ENCODE assay signal across 15 cellular contexts in genomic region chr12:104493504-104493903, GRCh38. TPM values are rescaled to one million over a fixed set of nuclear protein-coding genes. Genes with fewer than 3 reads are reported as not detected.
DNase-seq lines count a peak whose midpoint lies in the region; TF ChIP-seq lines count a peak whose summit lies in the region.
"Had no signal": no experiment of that assay in that cellular context is flagged by ENCODE, and none has a peak within 500 bp of the region (broad histone marks: within the 10 kb centered on the region; RNA-seq: fewer than 3 reads in every experiment).

No MANE protein-coding gene starts in this region.

- H4K20me1 ChIP-seq in neural progenitor cell (ENCODE audit: low read depth) = peaks cover 9% of the 10 kb centered on the region

- H3K27me3 ChIP-seq in skeletal muscle tissue (ENCODE audit: control insufficient read depth in 3 of 3, insufficient read depth in 3 of 3, low read length in 3 of 3) (no peaks in the 10 kb centered on the region), neural progenitor cell (no peaks in the 10 kb centered on the region)

- peaks cover under 1% of the 10 kb centered on the region for H3K79me2 ChIP-seq in neural progenitor cell (ENCODE audit: low read depth)

- peaks cover 61% of the 10 kb centered on the region for H3K36me3 Mint-ChIP-seq in T-helper 2 cell treated with Interferon-gamma antibody and Interleukin-4, amounts not matched to agents 5 μg/mL and 100 μg/mL, for 36 hours (ENCODE audit: low read depth)
- peaks cover 7% of the 10 kb centered on the region for H3K36me3 Mint-ChIP-seq in neural progenitor cell

- H3K4me3 ChIP-seq in Jurkat, Clone E6-1 (ENCODE audit: low read length) = peak overlapping the region; percentile 40
- H3K4me3 ChIP-seq in skeletal muscle tissue (ENCODE audit: low read length in 3 of 3) (no peak overlapping the region), neural progenitor cell (no peak overlapping the region)
- H3K4me3 ChIP-seq: A549 had no signal

- H3K27me3 Mint-ChIP-seq in T-helper 2 cell treated with Interferon-gamma antibody and Interleukin-4, amounts not matched to agents 5 μg/mL and 100 μg/mL, for 36 hours (ENCODE audit: low read depth) = no peaks in the 10 kb centered on the region
- H3K27me3 Mint-ChIP-seq in neural progenitor cell (ENCODE audit: insufficient read depth, low read depth) = peaks cover 2% of the 10 kb centered on the region

- no peaks in the 10 kb centered on the region for H3F3A ChIP-seq in neural progenitor cell (ENCODE audit: low read depth)

- no peaks in the 10 kb centered on the region for H3K9me3 Mint-ChIP-seq in T-helper 2 cell treated with Interferon-gamma antibody and Interleukin-4, amounts not matched to agents 5 μg/mL and 100 μg/mL, for 36 hours
- no peaks in the 10 kb centered on the region for H3K9me3 Mint-ChIP-seq in neural progenitor cell
- H3K9me3 Mint-ChIP-seq: nephron had no signal

- H3K4me1 ChIP-seq in skeletal muscle tissue (ENCODE audit: control insufficient read depth in 3 of 3, insufficient read depth in 3 of 3, low read length in 3 of 3) (peaks cover 0 to 5% (median 3%) of the 10 kb centered on the region in 3 donors), neural progenitor cell (peaks cover 4% of the 10 kb centered on the region)
- H3K4me1 ChIP-seq: A549 had no signal

- no peaks in the 10 kb centered on the region for H3K36me3 ChIP-seq in skeletal muscle tissue (ENCODE audit: control insufficient read depth in 3 of 3, insufficient read depth in 3 of 3, low read length in 3 of 3)
- no peaks in the 10 kb centered on the region for H3K36me3 ChIP-seq in neural progenitor cell

- TF ChIP-seq CTCF in neural progenitor cell (IDR thresholded peaks at IDR 0.05) = no peak

- no peak for DNase-seq in T-helper 2 cell treated with Interferon-gamma antibody and Interleukin-4, amounts not matched to agents 5 μg/mL and 100 μg/mL, for 36 hours (ENCODE audit: low spot score)
- DNase-seq in T-helper 2 cell (no peak), caudate nucleus (lab: John Stamatoyannopoulos, UW) (peak in 2 of 61 donors; percentile 11 to 34), NCI-H446 treated with DMSO at 0.1 percent for 48 hours (lab: John Stamatoyannopoulos, UW) (no peak), NCI-H2081 (lab: John Stamatoyannopoulos, UW) (no peak), neural progenitor cell (ENCODE audit: low spot score) (no peak)
- DNase-seq in Jurkat, Clone E6-1 (ENCODE audit: low read depth, low spot score) = no peak
- DNase-seq: aorta, hippocampal formation, NCI-H1105 treated with DMSO at 0.1 percent for 48 hours, NCI-H2227 treated with DMSO at 0.1 percent for 48 hours, retina had no signal

- peak overlapping the region; percentile 87 for H3K27ac Mint-ChIP-seq in T-helper 2 cell treated with Interferon-gamma antibody and Interleukin-4, amounts not matched to agents 5 μg/mL and 100 μg/mL, for 36 hours
- no peak overlapping the region for H3K27ac Mint-ChIP-seq in neural progenitor cell

- H3K27ac ChIP-seq in caudate nucleus (ENCODE audit: low read depth, low read length) (peak overlapping the region; percentile 79), skeletal muscle tissue (ENCODE audit: low read depth, low read length) (peak overlapping the region; percentile 52), neural progenitor cell (no peak overlapping the region)
- H3K27ac ChIP-seq: A549 had no signal

- no peak overlapping the region for H2AFZ ChIP-seq in neural progenitor cell (replicated peaks)

- H3K9ac ChIP-seq in skeletal muscle tissue (ENCODE audit: low read depth in 1 of 3, low read length in 3 of 3) = no peak overlapping the region
- H3K9ac ChIP-seq in neural progenitor cell = no peak overlapping the region

- peak overlapping the region; percentile 78 for H3K4me3 Mint-ChIP-seq in T-helper 2 cell treated with Interferon-gamma antibody and Interleukin-4, amounts not matched to agents 5 μg/mL and 100 μg/mL, for 36 hours
- no peak overlapping the region for H3K4me3 Mint-ChIP-seq in neural progenitor cell
- H3K4me3 Mint-ChIP-seq: nephron had no signal

- H3K4me2 ChIP-seq in neural progenitor cell = no peak overlapping the region
- H3K4me2 ChIP-seq: A549 had no signal

- H3K4me1 Mint-ChIP-seq in T-helper 2 cell treated with Interferon-gamma antibody and Interleukin-4, amounts not matched to agents 5 μg/mL and 100 μg/mL, for 36 hours (ENCODE audit: low read depth) = peaks cover 78% of the 10 kb centered on the region
- peaks cover 33% of the 10 kb centered on the region for H3K4me1 Mint-ChIP-seq in neural progenitor cell

- H3K9me3 ChIP-seq in skeletal muscle tissue (ENCODE audit: control insufficient read depth in 3 of 3, low read length in 3 of 3) (no peaks in the 10 kb centered on the region), neural progenitor cell (ENCODE audit: low read depth) (no peaks in the 10 kb centered on the region)
- H3K9me3 ChIP-seq: A549 had no signal

RNA-seq across cellular contexts. Expression of gene CHST11, which starts 36.8 kb away (rescaled TPM):
- polyA plus RNA-seq in Jurkat, Clone E6-1 (2012; ENCODE audit: insufficient read depth, insufficient read length) = 104 TPM
- total RNA-seq in skeletal muscle tissue (2.1 TPM), neural progenitor cell (ENCODE audit: low replicate concordance) (7.7 and 10.2 TPM in 2 replicates)
